ENCODE assay signal across 1 cellular context in the genomic region with DNA sequence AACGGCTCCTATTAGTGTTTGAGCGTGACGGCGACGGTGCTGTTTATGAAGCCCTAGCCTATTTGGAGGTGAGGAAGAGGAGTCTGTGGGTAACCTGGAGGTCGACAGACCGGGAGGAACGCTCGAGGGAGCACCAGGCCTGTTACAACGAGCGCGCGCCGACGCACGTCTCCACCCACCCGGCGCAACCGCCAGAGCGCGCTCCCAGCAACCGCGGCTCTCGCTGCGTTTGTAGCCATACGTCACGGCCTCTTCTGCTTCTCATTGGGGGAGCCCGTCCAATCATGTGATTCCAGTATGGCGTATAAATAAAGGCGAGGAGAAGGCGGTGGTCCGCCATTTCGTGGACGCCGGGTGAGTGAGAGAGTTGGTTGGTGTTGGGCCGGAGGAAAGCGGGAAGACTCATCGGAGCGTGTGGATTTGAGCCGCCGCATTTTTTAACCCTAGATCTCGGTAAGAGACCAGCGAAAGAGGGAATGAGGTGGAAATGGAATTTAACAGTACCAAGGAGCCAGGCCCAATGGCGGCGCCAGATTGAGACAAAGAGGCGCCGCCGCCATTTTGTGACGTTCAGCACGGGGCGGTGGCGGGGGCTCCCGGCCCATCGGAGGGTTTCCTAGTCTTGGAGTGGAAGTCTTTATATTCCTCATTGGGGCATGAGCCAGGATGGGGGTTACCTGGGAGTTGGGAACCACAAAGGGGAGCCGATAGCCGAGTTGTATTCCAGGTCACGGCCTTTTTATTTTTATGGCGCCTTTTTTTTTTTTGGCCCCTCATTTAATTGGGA.
A peak's percentile ranks its signal among the peaks of the same experiment; 100 is the strongest.
TF ChIP-seq lines count a peak whose summit lies in the region.

A gene (plus strand): TSS at position 334 of the 787 bp plus-strand sequence. CDS start 2,401 bp downstream, outside the sequence.

TF ChIP-seq in HepG2, 621 proteins besides CTCF, POLR2A, EP300 and RAD21 (continued from another document and continues in another):
- TF ChIP-seq BORCS8-MEF2B (CRISPR knock-in tag; IDR thresholded peaks at IDR 0.05): peak; percentile 95
- peak; percentile 68; the same call in 1 of the 2 replicates for TF ChIP-seq ZNF670 (CRISPR knock-in tag; IDR thresholded peaks at IDR 0.05; ENCODE audit: borderline replicate concordance)
- peak; percentile 87 for TF ChIP-seq ZSCAN31 (CRISPR knock-in tag; IDR thresholded peaks at IDR 0.05; ENCODE audit: low read depth)
- TF ChIP-seq SRSF9 (IDR thresholded peaks at IDR 0.05; ENCODE audit: borderline replicate concordance, insufficient read depth, low read depth, low read length, poor library complexity, severe bottlenecking): no peak
- peak; percentile 91 for TF ChIP-seq ZNF331 (CRISPR knock-in tag; IDR thresholded peaks at IDR 0.05)
- TF ChIP-seq GATAD2A (CRISPR knock-in tag; IDR thresholded peaks at IDR 0.05): peak; percentile 69
- TF ChIP-seq, protein P1, sequence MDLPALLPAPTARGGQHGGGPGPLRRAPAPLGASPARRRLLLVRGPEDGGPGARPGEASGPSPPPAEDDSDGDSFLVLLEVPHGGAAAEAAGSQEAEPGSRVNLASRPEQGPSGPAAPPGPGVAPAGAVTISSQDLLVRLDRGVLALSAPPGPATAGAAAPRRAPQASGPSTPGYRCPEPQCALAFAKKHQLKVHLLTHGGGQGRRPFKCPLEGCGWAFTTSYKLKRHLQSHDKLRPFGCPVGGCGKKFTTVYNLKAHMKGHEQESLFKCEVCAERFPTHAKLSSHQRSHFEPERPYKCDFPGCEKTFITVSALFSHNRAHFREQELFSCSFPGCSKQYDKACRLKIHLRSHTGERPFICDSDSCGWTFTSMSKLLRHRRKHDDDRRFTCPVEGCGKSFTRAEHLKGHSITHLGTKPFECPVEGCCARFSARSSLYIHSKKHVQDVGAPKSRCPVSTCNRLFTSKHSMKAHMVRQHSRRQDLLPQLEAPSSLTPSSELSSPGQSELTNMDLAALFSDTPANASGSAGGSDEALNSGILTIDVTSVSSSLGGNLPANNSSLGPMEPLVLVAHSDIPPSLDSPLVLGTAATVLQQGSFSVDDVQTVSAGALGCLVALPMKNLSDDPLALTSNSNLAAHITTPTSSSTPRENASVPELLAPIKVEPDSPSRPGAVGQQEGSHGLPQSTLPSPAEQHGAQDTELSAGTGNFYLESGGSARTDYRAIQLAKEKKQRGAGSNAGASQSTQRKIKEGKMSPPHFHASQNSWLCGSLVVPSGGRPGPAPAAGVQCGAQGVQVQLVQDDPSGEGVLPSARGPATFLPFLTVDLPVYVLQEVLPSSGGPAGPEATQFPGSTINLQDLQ (CRISPR knock-in tag; IDR thresholded peaks at IDR 0.05): no peak; the same call in none of the 2 replicates
- peak; percentile 79; the same call in 1 of the 2 replicates for TF ChIP-seq HOXD1 (CRISPR knock-in tag; IDR thresholded peaks at IDR 0.05)
- TF ChIP-seq, protein P2, sequence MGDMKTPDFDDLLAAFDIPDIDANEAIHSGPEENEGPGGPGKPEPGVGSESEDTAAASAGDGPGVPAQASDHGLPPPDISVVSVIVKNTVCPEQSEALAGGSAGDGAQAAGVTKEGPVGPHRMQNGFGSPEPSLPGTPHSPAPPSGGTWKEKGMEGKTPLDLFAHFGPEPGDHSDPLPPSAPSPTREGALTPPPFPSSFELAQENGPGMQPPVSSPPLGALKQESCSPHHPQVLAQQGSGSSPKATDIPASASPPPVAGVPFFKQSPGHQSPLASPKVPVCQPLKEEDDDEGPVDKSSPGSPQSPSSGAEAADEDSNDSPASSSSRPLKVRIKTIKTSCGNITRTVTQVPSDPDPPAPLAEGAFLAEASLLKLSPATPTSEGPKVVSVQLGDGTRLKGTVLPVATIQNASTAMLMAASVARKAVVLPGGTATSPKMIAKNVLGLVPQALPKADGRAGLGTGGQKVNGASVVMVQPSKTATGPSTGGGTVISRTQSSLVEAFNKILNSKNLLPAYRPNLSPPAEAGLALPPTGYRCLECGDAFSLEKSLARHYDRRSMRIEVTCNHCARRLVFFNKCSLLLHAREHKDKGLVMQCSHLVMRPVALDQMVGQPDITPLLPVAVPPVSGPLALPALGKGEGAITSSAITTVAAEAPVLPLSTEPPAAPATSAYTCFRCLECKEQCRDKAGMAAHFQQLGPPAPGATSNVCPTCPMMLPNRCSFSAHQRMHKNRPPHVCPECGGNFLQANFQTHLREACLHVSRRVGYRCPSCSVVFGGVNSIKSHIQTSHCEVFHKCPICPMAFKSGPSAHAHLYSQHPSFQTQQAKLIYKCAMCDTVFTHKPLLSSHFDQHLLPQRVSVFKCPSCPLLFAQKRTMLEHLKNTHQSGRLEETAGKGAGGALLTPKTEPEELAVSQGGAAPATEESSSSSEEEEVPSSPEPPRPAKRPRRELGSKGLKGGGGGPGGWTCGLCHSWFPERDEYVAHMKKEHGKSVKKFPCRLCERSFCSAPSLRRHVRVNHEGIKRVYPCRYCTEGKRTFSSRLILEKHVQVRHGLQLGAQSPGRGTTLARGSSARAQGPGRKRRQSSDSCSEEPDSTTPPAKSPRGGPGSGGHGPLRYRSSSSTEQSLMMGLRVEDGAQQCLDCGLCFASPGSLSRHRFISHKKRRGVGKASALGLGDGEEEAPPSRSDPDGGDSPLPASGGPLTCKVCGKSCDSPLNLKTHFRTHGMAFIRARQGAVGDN (CRISPR knock-in tag; IDR thresholded peaks at IDR 0.05): peak; percentile 97
- TF ChIP-seq, protein P3, sequence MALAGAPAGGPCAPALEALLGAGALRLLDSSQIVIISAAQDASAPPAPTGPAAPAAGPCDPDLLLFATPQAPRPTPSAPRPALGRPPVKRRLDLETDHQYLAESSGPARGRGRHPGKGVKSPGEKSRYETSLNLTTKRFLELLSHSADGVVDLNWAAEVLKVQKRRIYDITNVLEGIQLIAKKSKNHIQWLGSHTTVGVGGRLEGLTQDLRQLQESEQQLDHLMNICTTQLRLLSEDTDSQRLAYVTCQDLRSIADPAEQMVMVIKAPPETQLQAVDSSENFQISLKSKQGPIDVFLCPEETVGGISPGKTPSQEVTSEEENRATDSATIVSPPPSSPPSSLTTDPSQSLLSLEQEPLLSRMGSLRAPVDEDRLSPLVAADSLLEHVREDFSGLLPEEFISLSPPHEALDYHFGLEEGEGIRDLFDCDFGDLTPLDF (CRISPR knock-in tag; IDR thresholded peaks at IDR 0.05): peak; percentile 84; the same call in 1 of the 2 replicates
- TF ChIP-seq, protein P4, sequence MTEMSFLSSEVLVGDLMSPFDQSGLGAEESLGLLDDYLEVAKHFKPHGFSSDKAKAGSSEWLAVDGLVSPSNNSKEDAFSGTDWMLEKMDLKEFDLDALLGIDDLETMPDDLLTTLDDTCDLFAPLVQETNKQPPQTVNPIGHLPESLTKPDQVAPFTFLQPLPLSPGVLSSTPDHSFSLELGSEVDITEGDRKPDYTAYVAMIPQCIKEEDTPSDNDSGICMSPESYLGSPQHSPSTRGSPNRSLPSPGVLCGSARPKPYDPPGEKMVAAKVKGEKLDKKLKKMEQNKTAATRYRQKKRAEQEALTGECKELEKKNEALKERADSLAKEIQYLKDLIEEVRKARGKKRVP (CRISPR knock-in tag; IDR thresholded peaks at IDR 0.05): no peak
- peak; percentile 94 for TF ChIP-seq PHF8 (CRISPR knock-in tag; IDR thresholded peaks at IDR 0.05)
- TF ChIP-seq, protein P5, sequence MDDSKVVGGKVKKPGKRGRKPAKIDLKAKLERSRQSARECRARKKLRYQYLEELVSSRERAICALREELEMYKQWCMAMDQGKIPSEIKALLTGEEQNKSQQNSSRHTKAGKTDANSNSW (CRISPR knock-in tag; IDR thresholded peaks at IDR 0.05; ENCODE audit: borderline replicate concordance): no peak
- peak; percentile 53 for TF ChIP-seq ZNF333 (CRISPR knock-in tag; IDR thresholded peaks at IDR 0.05; ENCODE audit: borderline replicate concordance)
- TF ChIP-seq RORA (CRISPR knock-in tag; IDR thresholded peaks at IDR 0.05): peak; percentile 72; the same call in 1 of the 2 replicates
- no peak for TF ChIP-seq EHMT2 (IDR thresholded peaks at IDR 0.05; ENCODE audit: borderline replicate concordance, low read depth, low read length)
- peak; percentile 69; the same call in 1 of the 2 replicates for TF ChIP-seq TOE1 (CRISPR knock-in tag; IDR thresholded peaks at IDR 0.05)
- 0 out of 2 replicates have a peak, but pooled peaks have one; percentile 12 for TF ChIP-seq HNF4G (IDR thresholded peaks at IDR 0.05; ENCODE audit: borderline replicate concordance, low read depth, low read length)
- TF ChIP-seq HNF4G (CRISPR knock-in tag; IDR thresholded peaks at IDR 0.05; ENCODE audit: borderline replicate concordance, low read depth): peak; percentile 49; the same call in 1 of the 2 replicates
- TF ChIP-seq, protein P6, sequence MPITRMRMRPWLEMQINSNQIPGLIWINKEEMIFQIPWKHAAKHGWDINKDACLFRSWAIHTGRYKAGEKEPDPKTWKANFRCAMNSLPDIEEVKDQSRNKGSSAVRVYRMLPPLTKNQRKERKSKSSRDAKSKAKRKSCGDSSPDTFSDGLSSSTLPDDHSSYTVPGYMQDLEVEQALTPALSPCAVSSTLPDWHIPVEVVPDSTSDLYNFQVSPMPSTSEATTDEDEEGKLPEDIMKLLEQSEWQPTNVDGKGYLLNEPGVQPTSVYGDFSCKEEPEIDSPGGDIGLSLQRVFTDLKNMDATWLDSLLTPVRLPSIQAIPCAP (CRISPR knock-in tag; IDR thresholded peaks at IDR 0.05; ENCODE audit: low read depth): 0 out of 2 replicates have a peak, but pooled peaks have one; percentile 31
- peak; percentile 62; the same call in 1 of the 2 replicates for TF ChIP-seq ZNF329 (CRISPR knock-in tag; IDR thresholded peaks at IDR 0.05; ENCODE audit: low read depth)
- TF ChIP-seq, protein P7, sequence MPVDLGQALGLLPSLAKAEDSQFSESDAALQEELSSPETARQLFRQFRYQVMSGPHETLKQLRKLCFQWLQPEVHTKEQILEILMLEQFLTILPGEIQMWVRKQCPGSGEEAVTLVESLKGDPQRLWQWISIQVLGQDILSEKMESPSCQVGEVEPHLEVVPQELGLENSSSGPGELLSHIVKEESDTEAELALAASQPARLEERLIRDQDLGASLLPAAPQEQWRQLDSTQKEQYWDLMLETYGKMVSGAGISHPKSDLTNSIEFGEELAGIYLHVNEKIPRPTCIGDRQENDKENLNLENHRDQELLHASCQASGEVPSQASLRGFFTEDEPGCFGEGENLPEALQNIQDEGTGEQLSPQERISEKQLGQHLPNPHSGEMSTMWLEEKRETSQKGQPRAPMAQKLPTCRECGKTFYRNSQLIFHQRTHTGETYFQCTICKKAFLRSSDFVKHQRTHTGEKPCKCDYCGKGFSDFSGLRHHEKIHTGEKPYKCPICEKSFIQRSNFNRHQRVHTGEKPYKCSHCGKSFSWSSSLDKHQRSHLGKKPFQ (CRISPR knock-in tag; IDR thresholded peaks at IDR 0.05; ENCODE audit: insufficient replicate concordance): no peak
- TF ChIP-seq KDM3A (CRISPR knock-in tag; IDR thresholded peaks at IDR 0.05; ENCODE audit: low read depth): no peak; the same call in 1 of the 2 replicates
- TF ChIP-seq, protein P8, sequence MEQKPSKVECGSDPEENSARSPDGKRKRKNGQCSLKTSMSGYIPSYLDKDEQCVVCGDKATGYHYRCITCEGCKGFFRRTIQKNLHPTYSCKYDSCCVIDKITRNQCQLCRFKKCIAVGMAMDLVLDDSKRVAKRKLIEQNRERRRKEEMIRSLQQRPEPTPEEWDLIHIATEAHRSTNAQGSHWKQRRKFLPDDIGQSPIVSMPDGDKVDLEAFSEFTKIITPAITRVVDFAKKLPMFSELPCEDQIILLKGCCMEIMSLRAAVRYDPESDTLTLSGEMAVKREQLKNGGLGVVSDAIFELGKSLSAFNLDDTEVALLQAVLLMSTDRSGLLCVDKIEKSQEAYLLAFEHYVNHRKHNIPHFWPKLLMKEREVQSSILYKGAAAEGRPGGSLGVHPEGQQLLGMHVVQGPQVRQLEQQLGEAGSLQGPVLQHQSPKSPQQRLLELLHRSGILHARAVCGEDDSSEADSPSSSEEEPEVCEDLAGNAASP (CRISPR knock-in tag; IDR thresholded peaks at IDR 0.05; ENCODE audit: borderline replicate concordance): no peak; the same call in none of the 2 replicates
- TF ChIP-seq SSRP1 (CRISPR knock-in tag; IDR thresholded peaks at IDR 0.05): 0 out of 2 replicates have a peak, but pooled peaks have one; percentile 35
- TF ChIP-seq ATF7 (IDR thresholded peaks at IDR 0.05): peak; percentile 40
- 0 out of 2 replicates have a peak, but pooled peaks have one; percentile 63 for TF ChIP-seq ATF7 (CRISPR knock-in tag; IDR thresholded peaks at IDR 0.05)
- TF ChIP-seq ZNF619 (CRISPR knock-in tag; IDR thresholded peaks at IDR 0.05): peak; percentile 98
- TF ChIP-seq ZFP90 (CRISPR knock-in tag; IDR thresholded peaks at IDR 0.05; ENCODE audit: borderline replicate concordance): peak; percentile 92
- TF ChIP-seq, protein P9, sequence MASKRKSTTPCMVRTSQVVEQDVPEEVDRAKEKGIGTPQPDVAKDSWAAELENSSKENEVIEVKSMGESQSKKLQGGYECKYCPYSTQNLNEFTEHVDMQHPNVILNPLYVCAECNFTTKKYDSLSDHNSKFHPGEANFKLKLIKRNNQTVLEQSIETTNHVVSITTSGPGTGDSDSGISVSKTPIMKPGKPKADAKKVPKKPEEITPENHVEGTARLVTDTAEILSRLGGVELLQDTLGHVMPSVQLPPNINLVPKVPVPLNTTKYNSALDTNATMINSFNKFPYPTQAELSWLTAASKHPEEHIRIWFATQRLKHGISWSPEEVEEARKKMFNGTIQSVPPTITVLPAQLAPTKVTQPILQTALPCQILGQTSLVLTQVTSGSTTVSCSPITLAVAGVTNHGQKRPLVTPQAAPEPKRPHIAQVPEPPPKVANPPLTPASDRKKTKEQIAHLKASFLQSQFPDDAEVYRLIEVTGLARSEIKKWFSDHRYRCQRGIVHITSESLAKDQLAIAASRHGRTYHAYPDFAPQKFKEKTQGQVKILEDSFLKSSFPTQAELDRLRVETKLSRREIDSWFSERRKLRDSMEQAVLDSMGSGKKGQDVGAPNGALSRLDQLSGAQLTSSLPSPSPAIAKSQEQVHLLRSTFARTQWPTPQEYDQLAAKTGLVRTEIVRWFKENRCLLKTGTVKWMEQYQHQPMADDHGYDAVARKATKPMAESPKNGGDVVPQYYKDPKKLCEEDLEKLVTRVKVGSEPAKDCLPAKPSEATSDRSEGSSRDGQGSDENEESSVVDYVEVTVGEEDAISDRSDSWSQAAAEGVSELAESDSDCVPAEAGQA (IDR thresholded peaks at IDR 0.05; ENCODE audit: low read depth): peak; percentile 98
- TF ChIP-seq, protein P9 (CRISPR knock-in tag; IDR thresholded peaks at IDR 0.05; ENCODE audit: borderline replicate concordance): 0 out of 2 replicates have a peak, but pooled peaks have one; percentile 72
- no peak for TF ChIP-seq NFE2L1 (CRISPR knock-in tag; IDR thresholded peaks at IDR 0.05; ENCODE audit: borderline replicate concordance)
- TF ChIP-seq ZNF230 (CRISPR knock-in tag; IDR thresholded peaks at IDR 0.05): no peak; the same call in 1 of the 2 replicates
- peak; percentile 95 for TF ChIP-seq HNRNPLL (IDR thresholded peaks at IDR 0.05; ENCODE audit: low read depth, low read length, poor library complexity, severe bottlenecking)
